Comparison of ENCODE assay signal across 28 cellular contexts in the genomic region with DNA sequence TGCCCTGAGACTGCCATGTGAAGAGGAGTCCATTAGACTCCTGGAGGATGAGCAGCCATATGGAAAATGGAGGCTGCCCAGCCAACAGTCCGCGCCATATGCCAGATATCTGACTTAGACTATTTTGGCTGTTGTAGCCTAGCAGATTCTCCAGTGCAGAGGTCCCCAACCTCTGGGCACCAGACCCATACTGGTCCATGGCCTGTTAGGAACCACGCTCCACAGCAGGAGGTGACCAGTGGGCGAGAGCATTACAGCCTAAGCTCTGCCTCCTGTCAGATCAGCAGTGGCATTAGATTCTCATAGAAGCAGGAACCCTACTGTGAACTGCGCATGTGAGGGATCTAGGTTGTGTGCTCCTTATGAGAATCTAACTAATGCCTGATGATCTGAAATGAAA.
"Had no signal": no experiment of that assay in that cellular context is flagged by ENCODE, and none has a peak within 500 bp of the region (broad histone marks: within the 10 kb centered on the region; RNA-seq: fewer than 3 reads in every experiment).

No MANE protein-coding gene starts in this region.

- H3K4me3 Mint-ChIP-seq: dendritic cell treated with granulocyte-macrophage colony-stimulating factor and Interleukin-4, amounts not matched to agents 40 ng/mL and 50 ng/mL, for 4 days; effector memory CD8-positive, alpha-beta T cell; endodermal cell had no signal

- H3K27me3 Mint-ChIP-seq: dendritic cell treated with granulocyte-macrophage colony-stimulating factor and Interleukin-4, amounts not matched to agents 40 ng/mL and 50 ng/mL, for 4 days; effector memory CD8-positive, alpha-beta T cell had no signal

- ATAC-seq: effector memory CD8-positive, alpha-beta T cell; esophagus mucosa; foreskin keratinocyte; gastrocnemius medialis; gastroesophageal sphincter; heart left ventricle; heart right ventricle had no signal

- H3K9me3 Mint-ChIP-seq: endodermal cell had no signal

- FAIRE-seq: colon, endometrium, endothelial cell of umbilical vein, frontal cortex had no signal

- H3K4me1 Mint-ChIP-seq: endodermal cell had no signal

- H3K27me3 ChIP-seq: colonic mucosa, dorsolateral prefrontal cortex, esophagus muscularis mucosa, esophagus squamous epithelium, foreskin keratinocyte, gastrocnemius medialis, gastroesophageal sphincter, heart left ventricle, heart right ventricle had no signal

- H3K36me3 ChIP-seq: colonic mucosa, esophagus muscularis mucosa, esophagus squamous epithelium, gastrocnemius medialis, gastroesophageal sphincter, heart left ventricle, heart right ventricle had no signal

- H3K9me3 ChIP-seq: colonic mucosa, esophagus muscularis mucosa, esophagus squamous epithelium, gastrocnemius medialis, gastroesophageal sphincter had no signal

- H3K27ac ChIP-seq: colonic mucosa, coronary artery, dorsolateral prefrontal cortex, epithelial cell of prostate, esophagus muscularis mucosa, esophagus squamous epithelium, foreskin keratinocyte, gastrocnemius medialis, gastroesophageal sphincter, heart left ventricle, heart right ventricle had no signal

- H3K4me1 ChIP-seq: colonic mucosa, esophagus muscularis mucosa, esophagus squamous epithelium, foreskin keratinocyte, gastrocnemius medialis, gastroesophageal sphincter, heart left ventricle, heart right ventricle had no signal

- H3K4me3 ChIP-seq: colonic mucosa, coronary artery, dorsolateral prefrontal cortex, esophagus muscularis mucosa, esophagus squamous epithelium, gastrocnemius medialis, gastroesophageal sphincter, heart left ventricle, heart right ventricle had no signal

- DNase-seq: colonic mucosa; cortex of kidney; dermis blood vessel endothelial cell; dorsolateral prefrontal cortex; effector CD4-positive, alpha-beta T cell; effector CD8-positive, alpha-beta T cell; effector memory CD4-positive, alpha-beta T cell; effector memory CD8-positive, alpha-beta T cell; endodermal cell; erythroblast; esophagus squamous epithelium; foreskin fibroblast; foreskin keratinocyte; foreskin melanocyte; gastrocnemius medialis; glutamatergic neuron; heart right ventricle had no signal

- H3K27ac Mint-ChIP-seq: dendritic cell treated with granulocyte-macrophage colony-stimulating factor and Interleukin-4, amounts not matched to agents 40 ng/mL and 50 ng/mL, for 4 days; effector memory CD8-positive, alpha-beta T cell; endodermal cell had no signal
